1 cellular context compared by ENCODE assay signal in the genomic region with DNA sequence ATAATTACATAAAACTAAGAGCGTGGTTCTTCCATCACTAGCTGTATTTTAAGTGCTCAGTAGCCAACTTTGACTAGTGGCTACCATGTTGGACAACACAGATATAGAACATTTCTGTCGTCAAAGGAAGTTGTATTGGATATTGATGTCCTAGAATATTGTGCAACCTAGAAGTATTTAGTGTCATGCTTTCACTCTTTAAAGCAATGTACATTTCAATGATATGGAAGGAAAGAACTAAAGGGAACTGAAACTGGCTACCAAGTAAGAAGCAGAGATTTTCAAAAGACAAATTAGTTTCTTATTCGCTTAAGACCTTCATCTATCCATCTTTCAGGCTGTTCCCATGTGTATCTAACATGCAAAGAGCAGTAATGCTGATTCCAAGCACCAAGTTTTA.
A peak's percentile ranks its signal among the peaks of the same experiment; 100 is the strongest.
TF ChIP-seq lines count a peak whose summit lies in the region.

No MANE protein-coding gene starts in this region.

TF ChIP-seq in GM12878, 131 proteins besides CTCF, POLR2A, EP300 and RAD21 (continued from another document):
- TF ChIP-seq, protein P1, sequence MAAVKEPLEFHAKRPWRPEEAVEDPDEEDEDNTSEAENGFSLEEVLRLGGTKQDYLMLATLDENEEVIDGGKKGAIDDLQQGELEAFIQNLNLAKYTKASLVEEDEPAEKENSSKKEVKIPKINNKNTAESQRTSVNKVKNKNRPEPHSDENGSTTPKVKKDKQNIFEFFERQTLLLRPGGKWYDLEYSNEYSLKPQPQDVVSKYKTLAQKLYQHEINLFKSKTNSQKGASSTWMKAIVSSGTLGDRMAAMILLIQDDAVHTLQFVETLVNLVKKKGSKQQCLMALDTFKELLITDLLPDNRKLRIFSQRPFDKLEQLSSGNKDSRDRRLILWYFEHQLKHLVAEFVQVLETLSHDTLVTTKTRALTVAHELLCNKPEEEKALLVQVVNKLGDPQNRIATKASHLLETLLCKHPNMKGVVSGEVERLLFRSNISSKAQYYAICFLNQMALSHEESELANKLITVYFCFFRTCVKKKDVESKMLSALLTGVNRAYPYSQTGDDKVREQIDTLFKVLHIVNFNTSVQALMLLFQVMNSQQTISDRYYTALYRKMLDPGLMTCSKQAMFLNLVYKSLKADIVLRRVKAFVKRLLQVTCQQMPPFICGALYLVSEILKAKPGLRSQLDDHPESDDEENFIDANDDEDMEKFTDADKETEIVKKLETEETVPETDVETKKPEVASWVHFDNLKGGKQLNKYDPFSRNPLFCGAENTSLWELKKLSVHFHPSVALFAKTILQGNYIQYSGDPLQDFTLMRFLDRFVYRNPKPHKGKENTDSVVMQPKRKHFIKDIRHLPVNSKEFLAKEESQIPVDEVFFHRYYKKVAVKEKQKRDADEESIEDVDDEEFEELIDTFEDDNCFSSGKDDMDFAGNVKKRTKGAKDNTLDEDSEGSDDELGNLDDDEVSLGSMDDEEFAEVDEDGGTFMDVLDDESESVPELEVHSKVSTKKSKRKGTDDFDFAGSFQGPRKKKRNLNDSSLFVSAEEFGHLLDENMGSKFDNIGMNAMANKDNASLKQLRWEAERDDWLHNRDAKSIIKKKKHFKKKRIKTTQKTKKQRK (IDR thresholded peaks at IDR 0.05; ENCODE audit: low read depth, low read length), result no peak
- TF ChIP-seq GABPA (IDR thresholded peaks at IDR 0.05; ENCODE audit: low read depth), result 0 out of 2 replicates have a peak, but pooled peaks have one; percentile 27
- peak; percentile 27; the same call in 1 of the 2 replicates for TF ChIP-seq JUNB (IDR thresholded peaks at IDR 0.05)
- TF ChIP-seq, protein P2, sequence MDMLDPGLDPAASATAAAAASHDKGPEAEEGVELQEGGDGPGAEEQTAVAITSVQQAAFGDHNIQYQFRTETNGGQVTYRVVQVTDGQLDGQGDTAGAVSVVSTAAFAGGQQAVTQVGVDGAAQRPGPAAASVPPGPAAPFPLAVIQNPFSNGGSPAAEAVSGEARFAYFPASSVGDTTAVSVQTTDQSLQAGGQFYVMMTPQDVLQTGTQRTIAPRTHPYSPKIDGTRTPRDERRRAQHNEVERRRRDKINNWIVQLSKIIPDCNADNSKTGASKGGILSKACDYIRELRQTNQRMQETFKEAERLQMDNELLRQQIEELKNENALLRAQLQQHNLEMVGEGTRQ (IDR thresholded peaks at IDR 0.05; ENCODE audit: borderline replicate concordance, low read depth, low read length), result no peak
- TF ChIP-seq CHD1 (IDR thresholded peaks at IDR 0.05; ENCODE audit: low read depth, low read length), result no peak
- no peak for TF ChIP-seq SP1 (IDR thresholded peaks at IDR 0.05; ENCODE audit: low read depth, low read length)
- 0 out of 2 replicates have a peak, but pooled peaks have one; percentile 48 for TF ChIP-seq MTA3 (IDR thresholded peaks at IDR 0.05; ENCODE audit: borderline replicate concordance, low read length)
- no peak for TF ChIP-seq ZNF274 (IDR thresholded peaks at IDR 0.05; ENCODE audit: insufficient read depth, insufficient read length)
- peak; percentile 76 for TF ChIP-seq IRF4 (IDR thresholded peaks at IDR 0.05; ENCODE audit: low read depth, low read length)
- no peak for TF ChIP-seq ZNF217 (IDR thresholded peaks at IDR 0.05)
- no peak for TF ChIP-seq NBN (IDR thresholded peaks at IDR 0.05)
- peak; percentile 95 for TF ChIP-seq SPI1 (IDR thresholded peaks at IDR 0.05; ENCODE audit: borderline replicate concordance, insufficient read depth, low read depth, low read length)
- 0 out of 2 replicates have a peak, but pooled peaks have one; percentile 51 for TF ChIP-seq RCOR1 (conservative IDR thresholded peaks at IDR 0.05; ENCODE audit: low read depth, low read length)
- TF ChIP-seq SMAD5 (IDR thresholded peaks at IDR 0.05; ENCODE audit: low read depth), result no peak
- TF ChIP-seq CREB1 (IDR thresholded peaks at IDR 0.05; ENCODE audit: low read depth), result peak; percentile 84
- TF ChIP-seq, protein P3, sequence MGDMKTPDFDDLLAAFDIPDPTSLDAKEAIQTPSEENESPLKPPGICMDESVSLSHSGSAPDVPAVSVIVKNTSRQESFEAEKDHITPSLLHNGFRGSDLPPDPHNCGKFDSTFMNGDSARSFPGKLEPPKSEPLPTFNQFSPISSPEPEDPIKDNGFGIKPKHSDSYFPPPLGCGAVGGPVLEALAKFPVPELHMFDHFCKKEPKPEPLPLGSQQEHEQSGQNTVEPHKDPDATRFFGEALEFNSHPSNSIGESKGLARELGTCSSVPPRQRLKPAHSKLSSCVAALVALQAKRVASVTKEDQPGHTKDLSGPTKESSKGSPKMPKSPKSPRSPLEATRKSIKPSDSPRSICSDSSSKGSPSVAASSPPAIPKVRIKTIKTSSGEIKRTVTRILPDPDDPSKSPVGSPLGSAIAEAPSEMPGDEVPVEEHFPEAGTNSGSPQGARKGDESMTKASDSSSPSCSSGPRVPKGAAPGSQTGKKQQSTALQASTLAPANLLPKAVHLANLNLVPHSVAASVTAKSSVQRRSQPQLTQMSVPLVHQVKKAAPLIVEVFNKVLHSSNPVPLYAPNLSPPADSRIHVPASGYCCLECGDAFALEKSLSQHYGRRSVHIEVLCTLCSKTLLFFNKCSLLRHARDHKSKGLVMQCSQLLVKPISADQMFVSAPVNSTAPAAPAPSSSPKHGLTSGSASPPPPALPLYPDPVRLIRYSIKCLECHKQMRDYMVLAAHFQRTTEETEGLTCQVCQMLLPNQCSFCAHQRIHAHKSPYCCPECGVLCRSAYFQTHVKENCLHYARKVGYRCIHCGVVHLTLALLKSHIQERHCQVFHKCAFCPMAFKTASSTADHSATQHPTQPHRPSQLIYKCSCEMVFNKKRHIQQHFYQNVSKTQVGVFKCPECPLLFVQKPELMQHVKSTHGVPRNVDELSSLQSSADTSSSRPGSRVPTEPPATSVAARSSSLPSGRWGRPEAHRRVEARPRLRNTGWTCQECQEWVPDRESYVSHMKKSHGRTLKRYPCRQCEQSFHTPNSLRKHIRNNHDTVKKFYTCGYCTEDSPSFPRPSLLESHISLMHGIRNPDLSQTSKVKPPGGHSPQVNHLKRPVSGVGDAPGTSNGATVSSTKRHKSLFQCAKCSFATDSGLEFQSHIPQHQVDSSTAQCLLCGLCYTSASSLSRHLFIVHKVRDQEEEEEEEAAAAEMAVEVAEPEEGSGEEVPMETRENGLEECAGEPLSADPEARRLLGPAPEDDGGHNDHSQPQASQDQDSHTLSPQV (IDR thresholded peaks at IDR 0.05), result no peak
- TF ChIP-seq RBBP5 (conservative IDR thresholded peaks at IDR 0.05), result no peak
- TF ChIP-seq HCFC1 (IDR thresholded peaks at IDR 0.05; ENCODE audit: low read length), result no peak
- no peak for TF ChIP-seq IKZF2 (IDR thresholded peaks at IDR 0.05)
- TF ChIP-seq CREM (IDR thresholded peaks at IDR 0.05; ENCODE audit: low read depth), result peak; percentile 51; the same call in 1 of the 2 replicates
- TF ChIP-seq FOXM1 (IDR thresholded peaks at IDR 0.05; ENCODE audit: low read depth, low read length), result 0 out of 2 replicates have a peak, but pooled peaks have one; percentile 23
- no peak for TF ChIP-seq DPF2 (IDR thresholded peaks at IDR 0.05)
- TF ChIP-seq ASH2L (IDR thresholded peaks at IDR 0.05; ENCODE audit: borderline replicate concordance, low read depth), result no peak
- TF ChIP-seq, protein P4, sequence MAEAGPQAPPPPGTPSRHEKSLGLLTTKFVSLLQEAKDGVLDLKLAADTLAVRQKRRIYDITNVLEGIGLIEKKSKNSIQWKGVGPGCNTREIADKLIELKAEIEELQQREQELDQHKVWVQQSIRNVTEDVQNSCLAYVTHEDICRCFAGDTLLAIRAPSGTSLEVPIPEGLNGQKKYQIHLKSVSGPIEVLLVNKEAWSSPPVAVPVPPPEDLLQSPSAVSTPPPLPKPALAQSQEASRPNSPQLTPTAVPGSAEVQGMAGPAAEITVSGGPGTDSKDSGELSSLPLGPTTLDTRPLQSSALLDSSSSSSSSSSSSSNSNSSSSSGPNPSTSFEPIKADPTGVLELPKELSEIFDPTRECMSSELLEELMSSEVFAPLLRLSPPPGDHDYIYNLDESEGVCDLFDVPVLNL (IDR thresholded peaks at IDR 0.05; ENCODE audit: low read depth, low read length), result no peak
- TF ChIP-seq RUNX3 (IDR thresholded peaks at IDR 0.05; ENCODE audit: low read length), result no peak
- TF ChIP-seq ZNF207 (IDR thresholded peaks at IDR 0.05; ENCODE audit: borderline replicate concordance), result no peak
- TF ChIP-seq SMC3 (IDR thresholded peaks at IDR 0.05; ENCODE audit: borderline replicate concordance, low read length), result no peak
- no peak for TF ChIP-seq TCF3 (IDR thresholded peaks at IDR 0.05; ENCODE audit: borderline replicate concordance, insufficient read depth, low read depth, low read length)
- TF ChIP-seq CHD2 (IDR thresholded peaks at IDR 0.05; ENCODE audit: borderline replicate concordance, low read depth, low read length), result no peak
- TF ChIP-seq KAT2A (conservative IDR thresholded peaks at IDR 0.05; ENCODE audit: control insufficient read depth, low read depth, low read length), result no peak
- TF ChIP-seq CEBPB (IDR thresholded peaks at IDR 0.05; ENCODE audit: borderline replicate concordance in 1 of 2, low read depth in 2 of 2, low read length in 2 of 2), result peak; percentile 42 to 80; a peak in 1 of 4 replicates
- TF ChIP-seq, protein P5, sequence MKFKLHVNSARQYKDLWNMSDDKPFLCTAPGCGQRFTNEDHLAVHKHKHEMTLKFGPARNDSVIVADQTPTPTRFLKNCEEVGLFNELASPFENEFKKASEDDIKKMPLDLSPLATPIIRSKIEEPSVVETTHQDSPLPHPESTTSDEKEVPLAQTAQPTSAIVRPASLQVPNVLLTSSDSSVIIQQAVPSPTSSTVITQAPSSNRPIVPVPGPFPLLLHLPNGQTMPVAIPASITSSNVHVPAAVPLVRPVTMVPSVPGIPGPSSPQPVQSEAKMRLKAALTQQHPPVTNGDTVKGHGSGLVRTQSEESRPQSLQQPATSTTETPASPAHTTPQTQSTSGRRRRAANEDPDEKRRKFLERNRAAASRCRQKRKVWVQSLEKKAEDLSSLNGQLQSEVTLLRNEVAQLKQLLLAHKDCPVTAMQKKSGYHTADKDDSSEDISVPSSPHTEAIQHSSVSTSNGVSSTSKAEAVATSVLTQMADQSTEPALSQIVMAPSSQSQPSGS (IDR thresholded peaks at IDR 0.05; ENCODE audit: low read length), result peak; percentile 55; the same call in 1 of the 2 replicates
- no peak for TF ChIP-seq MEF2A (IDR thresholded peaks at IDR 0.05; ENCODE audit: insufficient read depth, low read depth, low read length)
